ENCODE assay signal across 8 cellular contexts in the genomic region with DNA sequence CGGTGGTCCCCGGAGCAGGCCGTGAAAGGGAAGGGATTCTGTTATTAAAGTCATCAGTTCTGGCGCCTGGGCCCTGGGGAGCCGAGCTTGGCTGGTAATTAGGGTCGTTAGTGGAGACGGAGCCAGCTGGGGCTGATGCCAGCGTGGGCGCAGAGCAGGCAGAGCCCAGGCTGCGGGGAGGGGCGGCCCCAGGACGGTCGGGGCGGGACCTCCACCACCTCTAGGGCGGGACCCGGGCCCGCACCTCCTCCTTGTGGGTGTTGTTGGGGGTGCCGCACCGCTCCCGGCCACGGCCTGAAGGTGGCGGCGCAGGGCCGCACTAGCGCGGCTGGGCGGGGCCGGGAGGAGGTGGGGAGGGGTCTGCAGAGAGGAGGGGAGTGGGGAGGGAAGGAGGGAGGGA.
A peak's percentile ranks its signal among the peaks of the same experiment; 100 is the strongest.
DNase-seq lines count a peak whose midpoint lies in the region; ATAC-seq and TF ChIP-seq lines count a peak whose summit lies in the region.

No MANE protein-coding gene starts in this region.

- H3K56ac ChIP-seq in mesendoderm (ENCODE audit: low read length) = peak overlapping the region; percentile 70

- ATAC-seq in GM19372 (IDR thresholded peaks at IDR 0.05; ENCODE audit: low read depth, unreplicated experiment) (peak; percentile 64), left colon (no peak), HG02870 (IDR thresholded peaks at IDR 0.05; ENCODE audit: unreplicated experiment) (no peak)

- no peak overlapping the region for H2BK5ac ChIP-seq in mesendoderm (ENCODE audit: low read length)

- H3K4me2 ChIP-seq in BLaER1 (peak overlapping the region; percentile 64), mesendoderm (ENCODE audit: low read length) (peak overlapping the region; percentile 52)

- no peak overlapping the region for H2BK15ac ChIP-seq in mesendoderm (replicated peaks; ENCODE audit: low read depth)

- no CpG with 5 or more reads among the region's 28 CpGs for WGBS in mesendoderm (ENCODE audit: extremely low coverage, insufficient coverage, low lambda C conversion rate)
- WGBS in tibial nerve, 2 donors = 0 to 2% methylated on average over 5 to 13 of the region's 28 CpGs

- H3K9me3 ChIP-seq in BLaER1 = no peaks in the 10 kb centered on the region
- H3K9me3 ChIP-seq in tibial nerve = no peaks in the 10 kb centered on the region

- no peaks in the 10 kb centered on the region for H4K20me1 ChIP-seq in BLaER1

- no peaks in the 10 kb centered on the region for H3K79me1 ChIP-seq in mesendoderm (ENCODE audit: low read length)

- in situ Hi-C loops in brain microvascular endothelial cell (cut with HindIII; ENCODE audit: low pct_ligation_motif_present, low sequenced_read_pairs) = loop anchor here (25.0 kb wide), 1 partner anchor 470 kb away; the partner anchor contains the start of genes MECR and PTPRU

- intact Hi-C loops in left colon (cut with DNase I, micrococcal nuclease) = no loop called here

- H2BK120ac ChIP-seq in mesendoderm (ENCODE audit: low read depth, low read length) = no peak overlapping the region

- peak overlapping the region; percentile 55 for H3K27ac ChIP-seq in BLaER1
- H3K27ac ChIP-seq in brain microvascular endothelial cell = no peak overlapping the region
- no peak overlapping the region for H3K27ac ChIP-seq in mesendoderm (ENCODE audit: low read depth, low read length)
- no peak overlapping the region for H3K27ac ChIP-seq in tibial nerve

- no peak overlapping the region for H3K23ac ChIP-seq in mesendoderm (ENCODE audit: low read length)

- TF ChIP-seq POLR2A in tibial nerve (IDR thresholded peaks at IDR 0.05) = no peak

- H3K4me1 ChIP-seq in BLaER1 (peaks cover 63% of the 10 kb centered on the region), mesendoderm (ENCODE audit: control insufficient read depth, low read depth, low read length) (no peaks in the 10 kb centered on the region), tibial nerve (no peaks in the 10 kb centered on the region)

- no peak for TF ChIP-seq EP300 in tibial nerve (IDR thresholded peaks at IDR 0.05)

- no peak overlapping the region for H3K4ac ChIP-seq in mesendoderm (ENCODE audit: low read depth, low read length)

- 0 out of 2 replicates have a peak overlapping the region, but pooled peaks have one; percentile 29 for H3K9ac ChIP-seq in BLaER1
- H3K9ac ChIP-seq in mesendoderm (ENCODE audit: low read length) = peak overlapping the region; percentile 47

- H2AK5ac ChIP-seq in mesendoderm (ENCODE audit: low read length) = no peak overlapping the region

- H4K5ac ChIP-seq in mesendoderm (ENCODE audit: low read length) = no peak overlapping the region

- no peak overlapping the region for H3K18ac ChIP-seq in mesendoderm (ENCODE audit: low read length)

- H3K4me3 ChIP-seq in BLaER1 (no peak overlapping the region), brain microvascular endothelial cell (ENCODE audit: low read depth, low read length) (peak overlapping the region; percentile 24), mesendoderm (ENCODE audit: low read length) (no peak overlapping the region), tibial nerve (no peak overlapping the region)

- peak; percentile 60 for TF ChIP-seq CTCF in brain microvascular endothelial cell (IDR thresholded peaks at IDR 0.05; ENCODE audit: low read depth, low read length, missing control alignments)
- no peak for TF ChIP-seq CTCF in tibial nerve (IDR thresholded peaks at IDR 0.05)

- DNase-seq in NCI-H345 treated with DMSO at 0.1 percent for 48 hours (lab: John Stamatoyannopoulos, UW; ENCODE audit: unreplicated experiment) (peak; percentile 83), brain microvascular endothelial cell (no peak), mesendoderm (peak; percentile 92), left colon (no peak), tibial nerve (ENCODE audit: low spot score in 2 of 2) (no peak)

- no peak overlapping the region for H4K8ac ChIP-seq in mesendoderm (ENCODE audit: low read depth, low read length)

- no peaks in the 10 kb centered on the region for H3K27me3 ChIP-seq in BLaER1
- no peaks in the 10 kb centered on the region for H3K27me3 ChIP-seq in brain microvascular endothelial cell (replicated peaks)
- no peaks in the 10 kb centered on the region for H3K27me3 ChIP-seq in mesendoderm (ENCODE audit: insufficient read depth, low read length, poor library complexity)
- peaks cover 0 to 18% of the 10 kb centered on the region in 2 donors for H3K27me3 ChIP-seq in tibial nerve

- H3K79me2 ChIP-seq in mesendoderm (ENCODE audit: control insufficient read depth, insufficient read depth, low read length) = no peaks in the 10 kb centered on the region

- H3K36me3 ChIP-seq in BLaER1 = no peaks in the 10 kb centered on the region
- H3K36me3 ChIP-seq in brain microvascular endothelial cell (replicated peaks) = no peaks in the 10 kb centered on the region
- no peaks in the 10 kb centered on the region for H3K36me3 ChIP-seq in mesendoderm (ENCODE audit: control insufficient read depth, insufficient read depth, low read length)
- no peaks in the 10 kb centered on the region for H3K36me3 ChIP-seq in tibial nerve

Comparison
In these comparisons a context has a peak if more than half of its experiments do, and no peak if none do; other contexts are left out.
1. DNase-seq: peak in NCI-H345 treated with DMSO at 0.1 percent for 48 hours (single experiment) and mesendoderm (single experiment); none in brain microvascular endothelial cell (single experiment), left colon (0 of 2) and tibial nerve (0 of 2).